ENCODE assay signal across 1 cellular context in the genomic region with DNA sequence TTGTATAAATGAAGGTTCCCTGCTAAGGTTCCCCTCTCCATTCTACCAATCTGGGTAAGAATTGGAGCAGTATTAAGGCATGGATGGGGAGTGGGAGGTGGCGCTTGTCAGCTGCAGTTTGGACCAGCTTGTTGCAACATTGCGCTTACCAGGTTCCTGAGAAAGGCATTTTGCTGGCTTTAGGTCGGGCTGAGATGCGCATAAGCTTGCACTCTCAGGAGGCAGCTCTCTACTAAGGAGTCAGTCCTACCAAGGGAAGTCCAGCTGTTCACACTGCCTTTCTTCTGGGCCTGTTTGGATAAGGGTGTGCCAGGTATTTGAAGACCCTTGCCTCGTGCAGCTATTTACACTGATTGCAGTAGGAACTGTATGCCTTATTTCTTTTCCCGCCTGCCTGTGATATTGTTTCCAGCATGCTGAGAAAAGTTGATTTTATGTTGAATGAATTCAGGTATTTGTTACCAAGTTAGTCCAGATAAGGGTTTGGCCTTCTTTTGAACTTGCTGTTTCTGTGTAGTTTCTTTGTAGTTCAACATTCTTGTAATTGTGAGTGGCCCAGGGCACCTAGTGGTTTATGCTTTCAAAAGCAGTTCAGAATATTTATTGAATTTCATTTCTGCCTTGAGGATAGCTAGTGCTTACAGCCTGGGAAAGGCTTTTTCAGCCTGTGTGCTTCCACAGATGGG.
TF ChIP-seq lines count a peak whose summit lies in the region.

No MANE protein-coding gene starts in this region.

TF ChIP-seq in GM12878, 131 proteins besides CTCF, POLR2A, EP300 and RAD21:
- no peak for TF ChIP-seq KDM1A (IDR thresholded peaks at IDR 0.05; ENCODE audit: borderline replicate concordance)
- TF ChIP-seq, protein P1, sequence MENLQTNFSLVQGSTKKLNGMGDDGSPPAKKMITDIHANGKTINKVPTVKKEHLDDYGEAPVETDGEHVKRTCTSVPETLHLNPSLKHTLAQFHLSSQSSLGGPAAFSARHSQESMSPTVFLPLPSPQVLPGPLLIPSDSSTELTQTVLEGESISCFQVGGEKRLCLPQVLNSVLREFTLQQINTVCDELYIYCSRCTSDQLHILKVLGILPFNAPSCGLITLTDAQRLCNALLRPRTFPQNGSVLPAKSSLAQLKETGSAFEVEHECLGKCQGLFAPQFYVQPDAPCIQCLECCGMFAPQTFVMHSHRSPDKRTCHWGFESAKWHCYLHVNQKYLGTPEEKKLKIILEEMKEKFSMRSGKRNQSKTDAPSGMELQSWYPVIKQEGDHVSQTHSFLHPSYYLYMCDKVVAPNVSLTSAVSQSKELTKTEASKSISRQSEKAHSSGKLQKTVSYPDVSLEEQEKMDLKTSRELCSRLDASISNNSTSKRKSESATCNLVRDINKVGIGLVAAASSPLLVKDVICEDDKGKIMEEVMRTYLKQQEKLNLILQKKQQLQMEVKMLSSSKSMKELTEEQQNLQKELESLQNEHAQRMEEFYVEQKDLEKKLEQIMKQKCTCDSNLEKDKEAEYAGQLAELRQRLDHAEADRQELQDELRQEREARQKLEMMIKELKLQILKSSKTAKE (IDR thresholded peaks at IDR 0.05; ENCODE audit: low read depth, poor library complexity, severe bottlenecking), result no peak
- no peak for TF ChIP-seq SMARCA5 (IDR thresholded peaks at IDR 0.05)
- no peak for TF ChIP-seq ZNF217 (IDR thresholded peaks at IDR 0.05)
- TF ChIP-seq, protein P2, sequence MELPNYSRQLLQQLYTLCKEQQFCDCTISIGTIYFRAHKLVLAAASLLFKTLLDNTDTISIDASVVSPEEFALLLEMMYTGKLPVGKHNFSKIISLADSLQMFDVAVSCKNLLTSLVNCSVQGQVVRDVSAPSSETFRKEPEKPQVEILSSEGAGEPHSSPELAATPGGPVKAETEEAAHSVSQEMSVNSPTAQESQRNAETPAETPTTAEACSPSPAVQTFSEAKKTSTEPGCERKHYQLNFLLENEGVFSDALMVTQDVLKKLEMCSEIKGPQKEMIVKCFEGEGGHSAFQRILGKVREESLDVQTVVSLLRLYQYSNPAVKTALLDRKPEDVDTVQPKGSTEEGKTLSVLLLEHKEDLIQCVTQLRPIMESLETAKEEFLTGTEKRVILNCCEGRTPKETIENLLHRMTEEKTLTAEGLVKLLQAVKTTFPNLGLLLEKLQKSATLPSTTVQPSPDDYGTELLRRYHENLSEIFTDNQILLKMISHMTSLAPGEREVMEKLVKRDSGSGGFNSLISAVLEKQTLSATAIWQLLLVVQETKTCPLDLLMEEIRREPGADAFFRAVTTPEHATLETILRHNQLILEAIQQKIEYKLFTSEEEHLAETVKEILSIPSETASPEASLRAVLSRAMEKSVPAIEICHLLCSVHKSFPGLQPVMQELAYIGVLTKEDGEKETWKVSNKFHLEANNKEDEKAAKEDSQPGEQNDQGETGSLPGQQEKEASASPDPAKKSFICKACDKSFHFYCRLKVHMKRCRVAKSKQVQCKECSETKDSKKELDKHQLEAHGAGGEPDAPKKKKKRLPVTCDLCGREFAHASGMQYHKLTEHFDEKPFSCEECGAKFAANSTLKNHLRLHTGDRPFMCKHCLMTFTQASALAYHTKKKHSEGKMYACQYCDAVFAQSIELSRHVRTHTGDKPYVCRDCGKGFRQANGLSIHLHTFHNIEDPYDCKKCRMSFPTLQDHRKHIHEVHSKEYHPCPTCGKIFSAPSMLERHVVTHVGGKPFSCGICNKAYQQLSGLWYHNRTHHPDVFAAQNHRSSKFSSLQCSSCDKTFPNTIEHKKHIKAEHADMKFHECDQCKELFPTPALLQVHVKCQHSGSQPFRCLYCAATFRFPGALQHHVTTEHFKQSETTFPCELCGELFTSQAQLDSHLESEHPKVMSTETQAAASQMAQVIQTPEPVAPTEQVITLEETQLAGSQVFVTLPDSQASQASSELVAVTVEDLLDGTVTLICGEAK (IDR thresholded peaks at IDR 0.05; ENCODE audit: borderline replicate concordance), result no peak
- no peak for TF ChIP-seq TAF1 (IDR thresholded peaks at IDR 0.05; ENCODE audit: borderline replicate concordance, low read depth, low read length)
- TF ChIP-seq ESRRA (IDR thresholded peaks at IDR 0.05; ENCODE audit: low read length), result no peak
- TF ChIP-seq FOXK2 (IDR thresholded peaks at IDR 0.05), result no peak
- no peak for TF ChIP-seq EGR1 (IDR thresholded peaks at IDR 0.05; ENCODE audit: borderline replicate concordance in 1 of 2, low read depth in 2 of 2, low read length in 2 of 2)
